ENCODE assay signal across 13 cellular contexts in genomic region chr17:28700830-28701492, GRCh38. TPM values are rescaled to one million over a fixed set of nuclear protein-coding genes. Genes with fewer than 3 reads are reported as not detected.
DNase-seq lines count a peak whose midpoint lies in the region; ATAC-seq and TF ChIP-seq lines count a peak whose summit lies in the region.
"Had no signal": no experiment of that assay in that cellular context is flagged by ENCODE, and none has a peak within 500 bp of the region (broad histone marks: within the 10 kb centered on the region; RNA-seq: fewer than 3 reads in every experiment).

No MANE protein-coding gene starts in this region.

- TF ChIP-seq CTCF in WTC11 (IDR thresholded peaks at IDR 0.05), result no peak

- CTCF ChIA-PET in activated naive CD4-positive, alpha-beta T cell treated with anti-CD3 and anti-CD28 coated beads for 36 hours (lab: Charles Lee), result no interaction called here
- CTCF ChIA-PET in WTC11 (lab: Charles Lee), result no interaction called here

- POLR2A ChIA-PET in WTC11 (lab: Charles Lee), result interaction anchor here (0.7 kb wide), 1 partner anchor 11 kb away, joined by 9 read pairs; the partner anchor contains the start of gene PROCA1

- no peak for DNase-seq in activated naive CD4-positive, alpha-beta T cell treated with anti-CD3 and anti-CD28 coated beads for 36 hours
- DNase-seq in WTC11 (ENCODE audit: low spot score) (no peak), sciatic nerve (ENCODE audit: low spot score) (no peak)
- DNase-seq: activated effector memory CD4-positive, alpha-beta T cell treated with anti-CD3 and anti-CD28 coated beads, Interleukin-2, amount 50 U/mL, for 16 hours; left ventricle myocardium superior; mucosa of descending colon; NCI-H187 treated with DMSO at 0.1 percent for 48 hours; stimulated activated naive CD4-positive, alpha-beta T cell treated with Interleukin-2 at 50 U/mL for 16 hours had no signal

- peak; percentile 29; the same call in 1 of the 2 replicates for ATAC-seq in WTC11
- peak; percentile 10 for ATAC-seq in sciatic nerve
- ATAC-seq in GM19455 (IDR thresholded peaks at IDR 0.05; ENCODE audit: unreplicated experiment), result no peak
- ATAC-seq in HG02840 (IDR thresholded peaks at IDR 0.05; ENCODE audit: low FRiP score, unreplicated experiment), result no peak
- ATAC-seq: left ventricle myocardium superior, mucosa of descending colon had no signal

- H3K27ac Mint-ChIP-seq in activated naive CD4-positive, alpha-beta T cell treated with anti-CD3 and anti-CD28 coated beads, Interleukin-2, amount 50 U/mL, for 24 hours, result peak overlapping the region; percentile 35
- no peak overlapping the region for H3K27ac Mint-ChIP-seq in activated naive CD4-positive, alpha-beta T cell treated with anti-CD3 and anti-CD28 coated beads for 36 hours
- no peak overlapping the region for H3K27ac Mint-ChIP-seq in WTC11
- H3K27ac Mint-ChIP-seq: IgD-negative memory B cell, type B pancreatic cell had no signal

- H3K4me3 Mint-ChIP-seq in activated naive CD4-positive, alpha-beta T cell treated with anti-CD3 and anti-CD28 coated beads, Interleukin-2, amount 50 U/mL, for 24 hours, result no peak overlapping the region
- H3K4me3 Mint-ChIP-seq in activated naive CD4-positive, alpha-beta T cell treated with anti-CD3 and anti-CD28 coated beads for 36 hours, result no peak overlapping the region
- H3K4me3 Mint-ChIP-seq in WTC11, result no peak overlapping the region
- H3K4me3 Mint-ChIP-seq: IgD-negative memory B cell, type B pancreatic cell had no signal

- H3K9me3 Mint-ChIP-seq in activated naive CD4-positive, alpha-beta T cell treated with anti-CD3 and anti-CD28 coated beads, Interleukin-2, amount 50 U/mL, for 24 hours, result no peaks in the 10 kb centered on the region
- H3K9me3 Mint-ChIP-seq in activated naive CD4-positive, alpha-beta T cell treated with anti-CD3 and anti-CD28 coated beads for 36 hours, result no peaks in the 10 kb centered on the region
- H3K9me3 Mint-ChIP-seq in WTC11, result no peaks in the 10 kb centered on the region
- H3K9me3 Mint-ChIP-seq: IgD-negative memory B cell, type B pancreatic cell had no signal

- H3K4me1 Mint-ChIP-seq in activated naive CD4-positive, alpha-beta T cell treated with anti-CD3 and anti-CD28 coated beads, Interleukin-2, amount 50 U/mL, for 24 hours, result no peaks in the 10 kb centered on the region
- no peaks in the 10 kb centered on the region for H3K4me1 Mint-ChIP-seq in activated naive CD4-positive, alpha-beta T cell treated with anti-CD3 and anti-CD28 coated beads for 36 hours (ENCODE audit: low read depth)
- peaks cover 13% of the 10 kb centered on the region for H3K4me1 Mint-ChIP-seq in WTC11

- intact Hi-C loops in activated naive CD4-positive, alpha-beta T cell treated with anti-CD3 and anti-CD28 coated beads for 36 hours (cut with micrococcal nuclease), result no loop called here
- intact Hi-C loops in sciatic nerve (cut with DNase I), result no loop called here

- peaks cover 8% of the 10 kb centered on the region for H3K36me3 Mint-ChIP-seq in activated naive CD4-positive, alpha-beta T cell treated with anti-CD3 and anti-CD28 coated beads, Interleukin-2, amount 50 U/mL, for 24 hours
- peaks cover 37% of the 10 kb centered on the region for H3K36me3 Mint-ChIP-seq in activated naive CD4-positive, alpha-beta T cell treated with anti-CD3 and anti-CD28 coated beads for 36 hours (ENCODE audit: low read depth)
- H3K36me3 Mint-ChIP-seq in WTC11, result peaks cover 66% of the 10 kb centered on the region

- no peaks in the 10 kb centered on the region for H3K27me3 Mint-ChIP-seq in activated naive CD4-positive, alpha-beta T cell treated with anti-CD3 and anti-CD28 coated beads, Interleukin-2, amount 50 U/mL, for 24 hours
- no peaks in the 10 kb centered on the region for H3K27me3 Mint-ChIP-seq in activated naive CD4-positive, alpha-beta T cell treated with anti-CD3 and anti-CD28 coated beads for 36 hours (ENCODE audit: low read depth)
- H3K27me3 Mint-ChIP-seq in WTC11 (ENCODE audit: low read depth), result no peaks in the 10 kb centered on the region
- H3K27me3 Mint-ChIP-seq: IgD-negative memory B cell, type B pancreatic cell had no signal

TF ChIP-seq in WTC11, 78 proteins besides CTCF, POLR2A, EP300 and RAD21 (continues in another document):
- no peak for TF ChIP-seq ZNF396 (CRISPR knock-in tag; IDR thresholded peaks at IDR 0.05; ENCODE audit: borderline replicate concordance)
- TF ChIP-seq RELA (CRISPR knock-in tag; IDR thresholded peaks at IDR 0.05; ENCODE audit: borderline replicate concordance), result no peak
- no peak for TF ChIP-seq ATF2 (CRISPR knock-in tag; IDR thresholded peaks at IDR 0.05; ENCODE audit: borderline replicate concordance, low read depth)
- no peak for TF ChIP-seq CBFB (CRISPR knock-in tag; IDR thresholded peaks at IDR 0.05; ENCODE audit: low read depth)
- TF ChIP-seq E2F5 (CRISPR knock-in tag; IDR thresholded peaks at IDR 0.05), result no peak
- TF ChIP-seq MYBL2 (CRISPR knock-in tag; IDR thresholded peaks at IDR 0.05), result no peak
- no peak for TF ChIP-seq FOXJ3 (CRISPR knock-in tag; IDR thresholded peaks at IDR 0.05; ENCODE audit: borderline replicate concordance)
- TF ChIP-seq RORB (CRISPR knock-in tag; IDR thresholded peaks at IDR 0.05), result no peak
- TF ChIP-seq, protein P1, sequence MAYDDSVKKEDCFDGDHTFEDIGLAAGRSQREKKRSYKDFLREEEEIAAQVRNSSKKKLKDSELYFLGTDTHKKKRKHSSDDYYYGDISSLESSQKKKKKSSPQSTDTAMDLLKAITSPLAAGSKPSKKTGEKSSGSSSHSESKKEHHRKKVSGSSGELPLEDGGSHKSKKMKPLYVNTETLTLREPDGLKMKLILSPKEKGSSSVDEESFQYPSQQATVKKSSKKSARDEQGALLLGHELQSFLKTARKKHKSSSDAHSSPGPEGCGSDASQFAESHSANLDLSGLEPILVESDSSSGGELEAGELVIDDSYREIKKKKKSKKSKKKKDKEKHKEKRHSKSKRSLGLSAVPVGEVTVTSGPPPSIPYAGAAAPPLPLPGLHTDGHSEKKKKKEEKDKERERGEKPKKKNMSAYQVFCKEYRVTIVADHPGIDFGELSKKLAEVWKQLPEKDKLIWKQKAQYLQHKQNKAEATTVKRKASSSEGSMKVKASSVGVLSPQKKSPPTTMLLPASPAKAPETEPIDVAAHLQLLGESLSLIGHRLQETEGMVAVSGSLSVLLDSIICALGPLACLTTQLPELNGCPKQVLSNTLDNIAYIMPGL (CRISPR knock-in tag; IDR thresholded peaks at IDR 0.05), result no peak
- TF ChIP-seq ZBTB43 (CRISPR knock-in tag; IDR thresholded peaks at IDR 0.05), result no peak

RNA-seq across cellular contexts. Expression of gene PROCA1, which starts 10.7 kb away (rescaled TPM):
- 1 to 10 TPM; 2.1 to 3.1 TPM for total RNA-seq in activated naive CD4-positive, alpha-beta T cell treated with anti-CD3 and anti-CD28 coated beads for 36 hours
- total RNA-seq in WTC11 (2021), result 28.4 to 33.9 TPM (median 31.7 TPM) in 3 replicates
- total RNA-seq in sciatic nerve, result 7.6 TPM

RNA-seq across cellular contexts. Expression of gene RAB34, which starts 16.7 kb away (rescaled TPM):
- total RNA-seq in activated naive CD4-positive, alpha-beta T cell treated with anti-CD3 and anti-CD28 coated beads for 36 hours, result 10 to 100 TPM; 10.2 to 12.3 TPM
- total RNA-seq in WTC11 (2021), result 153 to 181 TPM (median 162 TPM) in 3 replicates
- total RNA-seq in sciatic nerve, result 81.3 TPM

RNA-seq across cellular contexts. Expression of gene RPL23A, which starts 18.8 kb away (rescaled TPM):
- total RNA-seq in activated naive CD4-positive, alpha-beta T cell treated with anti-CD3 and anti-CD28 coated beads for 36 hours, result 1,000 to 10,000 TPM; 2,756 to 2,921 TPM
- total RNA-seq in WTC11 (2021), result 1,832 to 2,055 TPM (median 2,048 TPM) in 3 replicates
- 1,089 TPM for total RNA-seq in sciatic nerve

RNA-seq across cellular contexts. Expression of gene TLCD1, which starts 25.1 kb away (rescaled TPM):
- total RNA-seq in activated naive CD4-positive, alpha-beta T cell treated with anti-CD3 and anti-CD28 coated beads for 36 hours, result 1 to 10 TPM; 4.0 to 4.6 TPM
- total RNA-seq in WTC11 (2021) (36.0 to 41.2 TPM (median 36.5 TPM) in 3 replicates), sciatic nerve (3.1 TPM)

RNA-seq across cellular contexts. Expression of gene NEK8, which starts 27.6 kb away (rescaled TPM):
- 1 to 10 TPM; 3.1 to 3.2 TPM for total RNA-seq in activated naive CD4-positive, alpha-beta T cell treated with anti-CD3 and anti-CD28 coated beads for 36 hours
- total RNA-seq in WTC11 (2021) (17.9 to 25.0 TPM (median 18.6 TPM) in 3 replicates), sciatic nerve (3.4 TPM)

Comparison
In these comparisons a context has a peak if more than half of its experiments do, and no peak if none do; other contexts are left out.
1. ATAC-seq: peak in WTC11 (single experiment) and sciatic nerve (single experiment); none in GM19455 (single experiment) and HG02840 (single experiment).